Comparison of ENCODE assay signal across 1 cellular context in the genomic region with DNA sequence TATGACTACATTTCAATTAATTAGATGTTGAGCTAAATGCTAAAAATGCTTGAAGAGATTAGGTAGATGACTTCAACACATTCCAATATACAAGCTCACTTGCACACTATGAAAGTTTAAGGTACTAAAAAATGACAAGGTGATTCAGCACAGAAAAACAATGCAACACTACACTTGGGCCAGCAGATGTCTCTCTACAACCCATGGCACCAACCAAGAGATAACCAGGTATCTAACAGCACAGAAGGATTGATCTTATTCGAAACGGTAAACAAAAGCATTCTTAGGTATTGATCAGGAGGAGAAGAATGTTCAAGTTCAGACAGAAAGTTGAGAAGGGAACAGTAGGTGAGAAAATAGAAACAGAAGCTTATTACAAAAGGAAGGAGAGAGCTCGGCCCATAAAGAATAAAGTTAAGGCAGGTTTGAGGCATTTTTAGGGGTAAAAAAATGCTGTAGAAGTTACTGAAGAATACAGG.
TF ChIP-seq lines count a peak whose summit lies in the region.

No MANE protein-coding gene starts in this region.

TF ChIP-seq in endothelial cell of umbilical vein, 7 proteins besides CTCF, POLR2A, EP300 and RAD21 (continued from another document):
- TF ChIP-seq JUN (IDR thresholded peaks at IDR 0.05; ENCODE audit: borderline replicate concordance, insufficient read depth, insufficient read length, low read depth) (no peak), MYC (IDR thresholded peaks at IDR 0.05; ENCODE audit: low read depth, low read length) (no peak), POLR2AphosphoS5 (IDR thresholded peaks at IDR 0.05; ENCODE audit: insufficient read depth, low read depth, low read length) (no peak)
